ENCODE assay signal across 10 cellular contexts in genomic region chr6:54335871-54336270, GRCh38. TPM values are rescaled to one million over a fixed set of nuclear protein-coding genes. Genes with fewer than 3 reads are reported as not detected.
A peak's percentile ranks its signal among the peaks of the same experiment; 100 is the strongest.
DNase-seq lines count a peak whose midpoint lies in the region; ATAC-seq and TF ChIP-seq lines count a peak whose summit lies in the region.
"Had no signal": no experiment of that assay in that cellular context is flagged by ENCODE, and none has a peak within 500 bp of the region (broad histone marks: within the 10 kb centered on the region; RNA-seq: fewer than 3 reads in every experiment).

No MANE protein-coding gene starts in this region.

- no peak overlapping the region for H3K27ac ChIP-seq in left ventricle myocardium inferior (replicated peaks)
- no peak overlapping the region for H3K27ac ChIP-seq in aorta (ENCODE audit: low read depth in 1 of 2, low read length in 2 of 2)
- H3K27ac ChIP-seq: VCaP had no signal

- WGBS in aorta, 2 donors: 0 to 6% methylated on average over 2 of the region's 2 CpGs

- H3K4me1 ChIP-seq in left ventricle myocardium inferior (no peaks in the 10 kb centered on the region), adipocyte (ENCODE audit: control insufficient read depth, insufficient read depth, low read length) (peaks cover 11% of the 10 kb centered on the region), aorta (ENCODE audit: control insufficient read depth in 1 of 2, insufficient read depth in 2 of 2, low read length in 2 of 2) (no peaks in the 10 kb centered on the region)

- H3K4me1 Mint-ChIP-seq in natural killer cell: no peaks in the 10 kb centered on the region

- H3K9ac ChIP-seq in adipocyte (ENCODE audit: low read length): no peak overlapping the region

- H3K4me3 ChIP-seq in left ventricle myocardium inferior: no peak overlapping the region
- H3K4me3 ChIP-seq in adipocyte (ENCODE audit: low read length): no peak overlapping the region
- no peak overlapping the region for H3K4me3 ChIP-seq in aorta (ENCODE audit: low read length in 2 of 2)

- TF ChIP-seq CTCF in left ventricle myocardium inferior (IDR thresholded peaks at IDR 0.05; ENCODE audit: borderline replicate concordance) (no peak), natural killer cell (IDR thresholded peaks at IDR 0.05) (no peak)

- intact Hi-C loops in Right ventricle myocardium superior (cut with DNase I): no loop called here
- intact Hi-C loops in left ventricle myocardium inferior (cut with micrococcal nuclease): no loop called here
- intact Hi-C loops in aorta (cut with DNase I): loop anchor here in 1 of 2 donors (10.0 kb wide), 1 partner anchor 81 kb away; no protein-coding TSS in a partner anchor
- intact Hi-C loops in natural killer cell (cut with micrococcal nuclease): no loop called here

- H3K27me3 ChIP-seq in left ventricle myocardium inferior (ENCODE audit: low read depth): no peaks in the 10 kb centered on the region
- no peaks in the 10 kb centered on the region for H3K27me3 ChIP-seq in adipocyte (replicated peaks; ENCODE audit: control insufficient read depth, insufficient read depth, low read length)
- no peaks in the 10 kb centered on the region for H3K27me3 ChIP-seq in aorta (ENCODE audit: control insufficient read depth in 1 of 2, insufficient read depth in 2 of 2, low read length in 1 of 2)

- H3K9me3 Mint-ChIP-seq in natural killer cell: peaks cover 0 to 5% of the 10 kb centered on the region in 2 donors

- peak; percentile 62 for ATAC-seq in Right ventricle myocardium superior (ENCODE audit: poor library complexity)
- peak; percentile 68 for ATAC-seq in aorta (ENCODE audit: low FRiP score)
- no peak for ATAC-seq in natural killer cell

- H3K4me3 Mint-ChIP-seq in natural killer cell: no peak overlapping the region

- H3K36me3 ChIP-seq in left ventricle myocardium inferior: no peaks in the 10 kb centered on the region
- no peaks in the 10 kb centered on the region for H3K36me3 ChIP-seq in adipocyte (ENCODE audit: control insufficient read depth, insufficient read depth, low read length, severe bottlenecking)
- no peaks in the 10 kb centered on the region for H3K36me3 ChIP-seq in aorta (ENCODE audit: control insufficient read depth in 1 of 2, insufficient read depth in 2 of 2, low read length in 1 of 2)

- no peak overlapping the region for H3K27ac Mint-ChIP-seq in natural killer cell

- peaks cover 26% of the 10 kb centered on the region for H3K9me3 ChIP-seq in left ventricle myocardium inferior (replicated peaks)
- peaks cover 5% of the 10 kb centered on the region for H3K9me3 ChIP-seq in adipocyte (ENCODE audit: control insufficient read depth, low read length)
- H3K9me3 ChIP-seq in aorta (ENCODE audit: control insufficient read depth, low read length): no peaks in the 10 kb centered on the region

- H3K36me3 Mint-ChIP-seq in natural killer cell: no peaks in the 10 kb centered on the region

- no peaks in the 10 kb centered on the region for H3K27me3 Mint-ChIP-seq in natural killer cell (ENCODE audit: low read depth in 2 of 2)

- DNase-seq in Right ventricle myocardium superior (no peak), left ventricle myocardium inferior (no peak), adipocyte (ENCODE audit: low read depth) (peak; percentile 90), hepatic stellate cell (ENCODE audit: low spot score) (peak; percentile 40), aorta (no peak), NCI-H1694 treated with DMSO at 0.1 percent for 48 hours (lab: John Stamatoyannopoulos, UW) (no peak), NCI-H1417 treated with DMSO at 0.1 percent for 48 hours (lab: John Stamatoyannopoulos, UW) (no peak), natural killer cell (no peak)
- DNase-seq: H7 had no signal

RNA-seq across cellular contexts. Expression of gene TINAG, which starts 27.6 kb away (rescaled TPM):
- total RNA-seq in Right ventricle myocardium superior (0.16 TPM), left ventricle myocardium inferior (0.41 TPM), aorta (not detected), natural killer cell (not detected)
- under 1 TPM in 1 of 2 donors, not detected in 1; 0.38 TPM for polyA plus RNA-seq in aorta
- total RNA-seq: H7 had no signal

Comparison
In these comparisons a context has a peak if more than half of its experiments do, and no peak if none do; other contexts are left out.
1. ATAC-seq: peak in Right ventricle myocardium superior (single experiment) and aorta (single experiment); none in natural killer cell (0 of 3).
2. DNase-seq: peak in adipocyte (single experiment) and hepatic stellate cell (single experiment); none in Right ventricle myocardium superior (single experiment), left ventricle myocardium inferior (single experiment), aorta (0 of 2), NCI-H1694 treated with DMSO at 0.1 percent for 48 hours (single experiment), NCI-H1417 treated with DMSO at 0.1 percent for 48 hours (single experiment) and natural killer cell (single experiment).